8 cellular contexts compared by ENCODE assay signal in genomic region chr11:59053387-59053786, GRCh38. TPM values are rescaled to one million over a fixed set of nuclear protein-coding genes. Genes with fewer than 3 reads are reported as not detected.
DNase-seq lines count a peak whose midpoint lies in the region; ATAC-seq lines count a peak whose summit lies in the region.

No MANE protein-coding gene starts in this region.

- POLR2A ChIA-PET in naive thymus-derived CD8-positive, alpha-beta T cell (lab: Charles Lee) = no interaction called here

- no peak overlapping the region for H3K4me3 Mint-ChIP-seq in naive thymus-derived CD8-positive, alpha-beta T cell

- H3K9me3 ChIP-seq in MG63 = no peaks in the 10 kb centered on the region
- no peaks in the 10 kb centered on the region for H3K9me3 ChIP-seq in effector memory CD4-positive, alpha-beta T cell (ENCODE audit: control insufficient read depth, low read length)

- no peak overlapping the region for H3K4me3 ChIP-seq in MG63
- H3K4me3 ChIP-seq in effector memory CD4-positive, alpha-beta T cell (ENCODE audit: insufficient read depth, low read depth, low read length, poor library complexity, severe bottlenecking) = no peak overlapping the region

- H3K27me3 Mint-ChIP-seq in naive thymus-derived CD8-positive, alpha-beta T cell = peaks cover 5 to 25% (median 13%) of the 10 kb centered on the region in 5 donors

- no peak overlapping the region for H3K27ac Mint-ChIP-seq in naive thymus-derived CD8-positive, alpha-beta T cell

- H3K4me1 ChIP-seq in effector memory CD4-positive, alpha-beta T cell (ENCODE audit: control insufficient read depth, insufficient read depth, low read length, poor library complexity, severe bottlenecking) = peaks cover 2% of the 10 kb centered on the region

- DNase-seq in Caki2 (ENCODE audit: low read depth) (peak; percentile 9), MG63 (peak; percentile 30), NCI-H2029 treated with DMSO at 0.1 percent for 48 hours (lab: John Stamatoyannopoulos, UW) (no peak)
- peak; percentile 77 to 82 for DNase-seq in activated CD4-positive, alpha-beta T cell treated with anti-CD3 and anti-CD28 coated beads, Interleukin-2, amount 50 U/mL, for 4 hours
- peak; percentile 43 to 77 (median 57) for DNase-seq in effector memory CD4-positive, alpha-beta T cell
- peak; percentile 53 to 88 (median 74) for DNase-seq in naive thymus-derived CD8-positive, alpha-beta T cell
- DNase-seq in stimulated activated CD8-positive, alpha-beta memory T cell treated with anti-CD3 and anti-CD28 coated beads, Interleukin-7, amount 100 ng/mL, for 48 hours (ENCODE audit: extremely low read depth in 1 of 2, low read depth in 1 of 2) = peak; percentile 34 to 53

- no peaks in the 10 kb centered on the region for H3K36me3 ChIP-seq in MG63
- no peaks in the 10 kb centered on the region for H3K36me3 ChIP-seq in effector memory CD4-positive, alpha-beta T cell (ENCODE audit: control insufficient read depth, insufficient read depth, low read length)

- H3K27me3 ChIP-seq in MG63 = no peaks in the 10 kb centered on the region
- H3K27me3 ChIP-seq in effector memory CD4-positive, alpha-beta T cell (replicated peaks; ENCODE audit: control insufficient read depth, insufficient read depth, low read length, poor library complexity, severe bottlenecking) = no peaks in the 10 kb centered on the region

- H3K27ac ChIP-seq in effector memory CD4-positive, alpha-beta T cell (ENCODE audit: insufficient read depth, low read length, poor library complexity, severe bottlenecking) = no peak overlapping the region

- H3K36me3 Mint-ChIP-seq in naive thymus-derived CD8-positive, alpha-beta T cell = no peaks in the 10 kb centered on the region

- ATAC-seq in GM19455 (IDR thresholded peaks at IDR 0.05; ENCODE audit: unreplicated experiment) = peak; percentile 42
- peak; percentile 73 to 74 for ATAC-seq in naive thymus-derived CD8-positive, alpha-beta T cell

- H3K9me3 Mint-ChIP-seq in naive thymus-derived CD8-positive, alpha-beta T cell = no peaks in the 10 kb centered on the region

- in situ Hi-C loops in Caki2 (cut with HindIII; ENCODE audit: low pct_unique_long_range_greater_than_20kb, low sequenced_read_pairs) = no loop called here

- H3K4me1 Mint-ChIP-seq in naive thymus-derived CD8-positive, alpha-beta T cell = peaks cover 3 to 28% (median 8%) of the 10 kb centered on the region in 4 donors

RNA-seq across cellular contexts. Expression of gene GLYATL1B, which starts 32.7 kb away (rescaled TPM):
- total RNA-seq in Caki2 (2014; rRNA removed; shearing (Covaris generic); ENCODE audit: low replicate concordance) = not detected in 2 replicates
- total RNA-seq in MG63 (2014; rRNA removed; shearing (Covaris generic); ENCODE audit: low replicate concordance) = not detected in 2 replicates
- total RNA-seq in naive thymus-derived CD8-positive, alpha-beta T cell = not detected
- polyA plus RNA-seq in naive thymus-derived CD8-positive, alpha-beta T cell = not detected

RNA-seq across cellular contexts. Expression of gene FAM111B, which starts 53.6 kb away (rescaled TPM):
- total RNA-seq in Caki2 (2014; rRNA removed; shearing (Covaris generic); ENCODE audit: low replicate concordance) = 6.4 and 7.5 TPM in 2 replicates
- total RNA-seq in MG63 (2014; rRNA removed; shearing (Covaris generic); ENCODE audit: low replicate concordance) = 13.3 and 22.9 TPM in 2 replicates
- total RNA-seq in naive thymus-derived CD8-positive, alpha-beta T cell = 1 to 10 TPM; 2.9 to 4.6 TPM
- not detected for polyA plus RNA-seq in naive thymus-derived CD8-positive, alpha-beta T cell
